1 cellular context compared by ENCODE assay signal in genomic region chr15:45169608-45170480, GRCh38.
TF ChIP-seq lines count a peak whose summit lies in the region.

No MANE protein-coding gene starts in this region.

TF ChIP-seq in H1, 55 proteins besides CTCF, POLR2A, EP300 and RAD21:
- no peak for TF ChIP-seq CREB1 (IDR thresholded peaks at IDR 0.05)
- TF ChIP-seq, protein P1, sequence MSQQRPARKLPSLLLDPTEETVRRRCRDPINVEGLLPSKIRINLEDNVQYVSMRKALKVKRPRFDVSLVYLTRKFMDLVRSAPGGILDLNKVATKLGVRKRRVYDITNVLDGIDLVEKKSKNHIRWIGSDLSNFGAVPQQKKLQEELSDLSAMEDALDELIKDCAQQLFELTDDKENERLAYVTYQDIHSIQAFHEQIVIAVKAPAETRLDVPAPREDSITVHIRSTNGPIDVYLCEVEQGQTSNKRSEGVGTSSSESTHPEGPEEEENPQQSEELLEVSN (IDR thresholded peaks at IDR 0.05), result no peak
- TF ChIP-seq ATF2 (IDR thresholded peaks at IDR 0.05; ENCODE audit: low read length), result no peak
- no peak for TF ChIP-seq NANOG (IDR thresholded peaks at IDR 0.05; ENCODE audit: insufficient read depth, low read depth, low read length, poor library complexity, severe bottlenecking)
- TF ChIP-seq SAP30 (IDR thresholded peaks at IDR 0.05; ENCODE audit: insufficient read depth, insufficient replicate concordance, low read length), result no peak
- no peak for TF ChIP-seq KDM1A (IDR thresholded peaks at IDR 0.05; ENCODE audit: borderline replicate concordance, low read length)
- TF ChIP-seq CHD2 (IDR thresholded peaks at IDR 0.05; ENCODE audit: low read length), result no peak
- no peak for TF ChIP-seq MAX (IDR thresholded peaks at IDR 0.05)
